7 cellular contexts compared by ENCODE assay signal in the genomic region with DNA sequence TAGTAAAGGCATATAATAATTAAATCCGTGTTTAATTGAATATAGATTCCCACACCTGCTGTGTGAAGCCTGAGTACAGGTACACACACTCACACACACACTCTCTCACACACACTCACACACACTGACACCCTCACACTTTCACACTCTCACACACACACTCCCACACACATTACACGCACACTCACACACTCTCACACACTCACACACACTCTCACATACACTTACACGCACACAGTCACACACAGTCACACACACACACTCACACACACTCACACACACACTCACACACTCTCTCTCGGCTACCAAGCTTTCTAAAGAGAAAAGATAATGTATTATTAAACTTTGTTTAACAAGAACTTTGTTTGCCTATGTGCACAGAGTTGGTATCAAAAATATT.
"Had no signal": no experiment of that assay in that cellular context is flagged by ENCODE, and none has a peak within 500 bp of the region (broad histone marks: within the 10 kb centered on the region; RNA-seq: fewer than 3 reads in every experiment).

No MANE protein-coding gene starts in this region.

- H3K4me3 Mint-ChIP-seq: GM23338, IgD-negative memory B cell had no signal

- H3K4me3 ChIP-seq: GM23338, HAP-1 had no signal

- H3K36me3 ChIP-seq: HAP-1 had no signal

- H3K36me3 Mint-ChIP-seq: IgD-negative memory B cell had no signal

- H3K27me3 Mint-ChIP-seq: IgD-negative memory B cell had no signal

- DNase-seq: H7, Karpas-422, KBM-7 had no signal

- ATAC-seq: GM23338, HCT116 had no signal

- H3K27ac Mint-ChIP-seq: GM23338, IgD-negative memory B cell had no signal
